In genomic region chr4:51909236-51909703, GRCh38 we compare ENCODE assay signal across 1 cellular context.
TF ChIP-seq lines count a peak whose summit lies in the region.

No MANE protein-coding gene starts in this region.

TF ChIP-seq in HepG2, 621 proteins besides CTCF, POLR2A, EP300 and RAD21 (continued from another document and continues in another):
- no peak; the same call in 1 of the 2 replicates for TF ChIP-seq FOXC1 (CRISPR knock-in tag; IDR thresholded peaks at IDR 0.05; ENCODE audit: borderline replicate concordance)
- no peak for TF ChIP-seq E2F5 (CRISPR knock-in tag; conservative IDR thresholded peaks at IDR 0.05)
- TF ChIP-seq HES4 (CRISPR knock-in tag; IDR thresholded peaks at IDR 0.05; ENCODE audit: borderline replicate concordance): 0 out of 2 replicates have a peak, but pooled peaks have one; percentile 23
- TF ChIP-seq TCF7L2 (IDR thresholded peaks at IDR 0.05; ENCODE audit: low read depth, low read length): no peak
- TF ChIP-seq ARID2 (CRISPR knock-in tag; IDR thresholded peaks at IDR 0.05; ENCODE audit: borderline replicate concordance): peak; percentile 62; the same call in 1 of the 2 replicates
- TF ChIP-seq ZGPAT (CRISPR knock-in tag; IDR thresholded peaks at IDR 0.05): peak; percentile 98
- no peak for TF ChIP-seq PCBP2 (optimal IDR thresholded peaks at IDR 0.05; ENCODE audit: low read depth, low read length, poor library complexity, severe bottlenecking)
- peak; percentile 53 for TF ChIP-seq ATF7 (IDR thresholded peaks at IDR 0.05)
- TF ChIP-seq ATF7 (CRISPR knock-in tag; IDR thresholded peaks at IDR 0.05): peak; percentile 81
- TF ChIP-seq ZMAT5 (CRISPR knock-in tag; IDR thresholded peaks at IDR 0.05; ENCODE audit: borderline replicate concordance, low read depth): no peak
- peak; percentile 53; the same call in 1 of the 2 replicates for TF ChIP-seq ZNF276 (CRISPR knock-in tag; IDR thresholded peaks at IDR 0.05; ENCODE audit: low read depth)
- TF ChIP-seq REST (IDR thresholded peaks at IDR 0.05; ENCODE audit: borderline replicate concordance in 1 of 2, low read depth in 1 of 2, low read length in 2 of 2): peak in 1 of 2 experiments; percentile 79; a peak in 1 of 4 replicates
- TF ChIP-seq ISL2 (CRISPR knock-in tag; IDR thresholded peaks at IDR 0.05): peak; percentile 93
- no peak for TF ChIP-seq ZFAT (CRISPR knock-in tag; conservative IDR thresholded peaks at IDR 0.05)
- no peak for TF ChIP-seq ELK4 (CRISPR knock-in tag; IDR thresholded peaks at IDR 0.05; ENCODE audit: borderline replicate concordance)
- no peak for TF ChIP-seq ZSCAN30 (CRISPR knock-in tag; IDR thresholded peaks at IDR 0.05)
- TF ChIP-seq MAZ (IDR thresholded peaks at IDR 0.05; ENCODE audit: borderline replicate concordance, low read depth, low read length): no peak
- peak; percentile 43; the same call in 1 of the 2 replicates for TF ChIP-seq MAZ (CRISPR knock-in tag; IDR thresholded peaks at IDR 0.05; ENCODE audit: low read depth)
- TF ChIP-seq ZNF33B (CRISPR knock-in tag; IDR thresholded peaks at IDR 0.05): no peak
- no peak for TF ChIP-seq GTF3A (CRISPR knock-in tag; conservative IDR thresholded peaks at IDR 0.05)
- no peak for TF ChIP-seq MBD4 (IDR thresholded peaks at IDR 0.05; ENCODE audit: borderline replicate concordance, low read length)
- peak; percentile 48; the same call in 1 of the 2 replicates for TF ChIP-seq JUNB (CRISPR knock-in tag; IDR thresholded peaks at IDR 0.05; ENCODE audit: borderline replicate concordance)
- TF ChIP-seq DRAP1 (CRISPR knock-in tag; IDR thresholded peaks at IDR 0.05): peak; percentile 37; the same call in 1 of the 2 replicates
- peak; percentile 99 for TF ChIP-seq HNF4G (IDR thresholded peaks at IDR 0.05; ENCODE audit: borderline replicate concordance, low read depth, low read length)
- peak; percentile 99 for TF ChIP-seq HNF4G (CRISPR knock-in tag; IDR thresholded peaks at IDR 0.05; ENCODE audit: borderline replicate concordance, low read depth)
- TF ChIP-seq ZKSCAN5 (CRISPR knock-in tag; IDR thresholded peaks at IDR 0.05): peak; percentile 74
- no peak for TF ChIP-seq IKZF4 (CRISPR knock-in tag; IDR thresholded peaks at IDR 0.05; ENCODE audit: borderline replicate concordance, low read depth, not compliant biosample characterization)
- peak; percentile 100 for TF ChIP-seq FOXJ3 (CRISPR knock-in tag; IDR thresholded peaks at IDR 0.05; ENCODE audit: borderline replicate concordance)
- TF ChIP-seq SMC3 (IDR thresholded peaks at IDR 0.05; ENCODE audit: low read length): peak; percentile 71
- TF ChIP-seq KDM3A (CRISPR knock-in tag; IDR thresholded peaks at IDR 0.05; ENCODE audit: low read depth): peak; percentile 92
- no peak for TF ChIP-seq ZNF546 (CRISPR knock-in tag; conservative IDR thresholded peaks at IDR 0.05)
- TF ChIP-seq FLYWCH1 (CRISPR knock-in tag; IDR thresholded peaks at IDR 0.05): peak; percentile 62; the same call in 1 of the 2 replicates
- peak; percentile 96 for TF ChIP-seq ZNF816 (CRISPR knock-in tag; IDR thresholded peaks at IDR 0.05; ENCODE audit: borderline replicate concordance)
- TF ChIP-seq RAD51 (IDR thresholded peaks at IDR 0.05; ENCODE audit: borderline replicate concordance): no peak
- peak; percentile 61 for TF ChIP-seq RBM22 (optimal IDR thresholded peaks at IDR 0.05; ENCODE audit: low read length)
- TF ChIP-seq EZH2 (conservative IDR thresholded peaks at IDR 0.05; ENCODE audit: low read depth, low read length): no peak
- TF ChIP-seq HMG20B (CRISPR knock-in tag; conservative IDR thresholded peaks at IDR 0.05): peak; percentile 83; the same call in 1 of the 2 replicates
- TF ChIP-seq ZNF724P (CRISPR knock-in tag; IDR thresholded peaks at IDR 0.05; ENCODE audit: borderline replicate concordance): peak; percentile 84; the same call in 1 of the 2 replicates
- TF ChIP-seq ZNF18 (CRISPR knock-in tag; IDR thresholded peaks at IDR 0.05; ENCODE audit: insufficient replicate concordance): no peak
- TF ChIP-seq ZNF800 (CRISPR knock-in tag; IDR thresholded peaks at IDR 0.05): no peak
- TF ChIP-seq ATF3 (CRISPR knock-in tag; IDR thresholded peaks at IDR 0.05): peak; percentile 59; the same call in 1 of the 2 replicates
- no peak for TF ChIP-seq AKNA (CRISPR knock-in tag; IDR thresholded peaks at IDR 0.05; ENCODE audit: borderline replicate concordance)
